Comparison of ENCODE assay signal across 1 cellular context in genomic region chr1:32142446-32143301, GRCh38.
TF ChIP-seq lines count a peak whose summit lies in the region.

No MANE protein-coding gene starts in this region.

TF ChIP-seq in HCT116, 20 proteins besides CTCF, POLR2A, EP300 and RAD21 (continued from another document):
- TF ChIP-seq ZBTB33 (IDR thresholded peaks at IDR 0.05; ENCODE audit: extremely low read depth, insufficient replicate concordance, low read length) = no peak
